In the genomic region with DNA sequence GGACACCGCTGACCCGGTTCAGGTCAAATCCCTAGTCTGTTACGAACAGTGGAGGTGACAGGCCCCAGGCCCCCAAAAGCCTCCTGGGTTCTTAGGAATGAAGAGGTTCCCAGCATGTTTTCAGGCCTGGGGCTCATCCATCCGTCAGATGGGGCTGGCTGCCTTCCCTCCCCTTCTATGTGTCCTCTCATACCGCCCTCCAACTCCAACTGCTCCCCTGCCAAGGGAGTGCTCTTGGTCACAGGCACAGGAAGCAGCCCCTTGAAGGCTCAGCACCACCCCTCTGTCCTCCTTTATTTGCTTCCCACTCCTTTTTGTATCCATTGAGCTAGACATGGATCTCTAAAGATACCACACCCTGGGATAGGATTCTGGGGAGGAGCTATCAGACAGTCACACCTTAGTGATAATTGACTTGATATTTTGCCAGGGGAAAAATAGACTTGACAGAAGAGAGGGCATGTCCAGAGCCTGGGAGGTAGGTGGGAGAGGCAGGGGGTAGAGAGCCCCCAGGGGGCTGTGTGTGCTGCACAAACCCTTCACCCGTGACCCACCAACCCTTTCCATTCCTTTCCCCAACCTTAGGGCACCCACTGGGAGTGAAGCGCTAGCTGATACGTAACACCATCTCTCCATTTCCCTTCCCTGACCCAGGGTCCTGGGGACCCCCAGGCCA, we compare ENCODE assay signal across 9 cellular contexts. TPM values are rescaled to one million over a fixed set of nuclear protein-coding genes. Genes with fewer than 3 reads are reported as not detected.
A peak's percentile ranks its signal among the peaks of the same experiment; 100 is the strongest.
DNase-seq lines count a peak whose midpoint lies in the region; ATAC-seq and TF ChIP-seq lines count a peak whose summit lies in the region.
"Had no signal": no experiment of that assay in that cellular context is flagged by ENCODE, and none has a peak within 500 bp of the region (broad histone marks: within the 10 kb centered on the region; RNA-seq: fewer than 3 reads in every experiment).

No MANE protein-coding gene starts in this region.

- intact Hi-C loops in Calu3 (cut with micrococcal nuclease; ENCODE audit: unreplicated experiment): no loop called here

- H3K36me3 Mint-ChIP-seq in Calu3 (ENCODE audit: insufficient read depth, unreplicated experiment) (peaks cover 5% of the 10 kb centered on the region), osteocyte (ENCODE audit: unreplicated experiment) (no peaks in the 10 kb centered on the region)

- H3K36me3 ChIP-seq in fibroblast of lung (ENCODE audit: control insufficient read depth, insufficient read depth, low read length): no peaks in the 10 kb centered on the region

- H3K4me1 Mint-ChIP-seq in Calu3 (ENCODE audit: low read depth, unreplicated experiment) (peaks cover 26% of the 10 kb centered on the region), osteocyte (ENCODE audit: unreplicated experiment) (peaks cover 21% of the 10 kb centered on the region)

- BruUV-seq in Calu3 (replicated peaks; lab: Mats Ljungman, UMichigan): no TSS peak

- DNase-seq in Calu3: no peak
- peak; percentile 38 for DNase-seq in NCI-H345 (lab: John Stamatoyannopoulos, UW)
- no peak for DNase-seq in fibroblast of lung (ENCODE audit: low read depth in 2 of 2)
- DNase-seq in osteocyte (ENCODE audit: extremely low spot score, unreplicated experiment): no peak
- DNase-seq in kidney tubule cell (ENCODE audit: low spot score): no peak

- no peak for ATAC-seq in HG03378 (IDR thresholded peaks at IDR 0.05; ENCODE audit: unreplicated experiment)
- ATAC-seq in HG03139 (IDR thresholded peaks at IDR 0.05; ENCODE audit: unreplicated experiment): no peak
- no peak for ATAC-seq in HG03469 (IDR thresholded peaks at IDR 0.05; ENCODE audit: unreplicated experiment)

- no peak overlapping the region for H3K4me3 ChIP-seq in fibroblast of lung (replicated peaks in 1 of 4; ENCODE audit: control extremely low read depth in 1 of 4, insufficient read depth in 1 of 4, low read depth in 3 of 4, low read length in 4 of 4)

- no peaks in the 10 kb centered on the region for H3K79me2 ChIP-seq in fibroblast of lung (ENCODE audit: control insufficient read depth, insufficient read depth, low read length)

- H3K4me3 Mint-ChIP-seq in Calu3 (ENCODE audit: low read depth, unreplicated experiment) (no peak overlapping the region), osteocyte (ENCODE audit: unreplicated experiment) (no peak overlapping the region)
- H3K4me3 Mint-ChIP-seq: activated naive CD8-positive, alpha-beta T cell treated with anti-CD3 and anti-CD28 coated beads, Interleukin-2, amount 50 U/mL, for 24 hours had no signal

- H3K9me3 Mint-ChIP-seq in Calu3 (ENCODE audit: low read depth, unreplicated experiment) (no peaks in the 10 kb centered on the region), osteocyte (ENCODE audit: unreplicated experiment) (no peaks in the 10 kb centered on the region)
- H3K9me3 Mint-ChIP-seq: activated naive CD8-positive, alpha-beta T cell treated with anti-CD3 and anti-CD28 coated beads, Interleukin-2, amount 50 U/mL, for 24 hours had no signal

- TF ChIP-seq CTCF in Calu3 (IDR thresholded peaks at IDR 0.05; ENCODE audit: unreplicated experiment) (no peak), fibroblast of lung (conservative IDR thresholded peaks at IDR 0.05 in 1 of 2, IDR thresholded peaks at IDR 0.05 in 1 of 2; ENCODE audit: low read depth in 1 of 2, low read length in 2 of 2) (no peak), osteocyte (IDR thresholded peaks at IDR 0.05) (no peak)

- peak overlapping the region; percentile 81 for H3K27ac ChIP-seq in fibroblast of lung (ENCODE audit: insufficient read depth, low read length)

- no peak overlapping the region for H2AFZ ChIP-seq in fibroblast of lung (ENCODE audit: low read length)

- no peak overlapping the region for H3K9ac ChIP-seq in fibroblast of lung (ENCODE audit: insufficient read depth, low read length)

- peaks cover 15% of the 10 kb centered on the region for H3K4me1 ChIP-seq in fibroblast of lung (ENCODE audit: control insufficient read depth, extremely low read depth, insufficient read depth, low read length)

- peak overlapping the region; percentile 11 for H3K4me2 ChIP-seq in fibroblast of lung (ENCODE audit: extremely low read depth, insufficient read depth, low read length)

- H3K27ac Mint-ChIP-seq in Calu3 (ENCODE audit: unreplicated experiment) (peak overlapping the region; percentile 31), osteocyte (ENCODE audit: unreplicated experiment) (peak overlapping the region; percentile 94)
- H3K27ac Mint-ChIP-seq: activated naive CD8-positive, alpha-beta T cell treated with anti-CD3 and anti-CD28 coated beads, Interleukin-2, amount 50 U/mL, for 24 hours had no signal

- H3K27me3 Mint-ChIP-seq in Calu3 (ENCODE audit: unreplicated experiment) (peaks cover 29% of the 10 kb centered on the region), osteocyte (ENCODE audit: unreplicated experiment) (no peaks in the 10 kb centered on the region)

- no peaks in the 10 kb centered on the region for H3K9me3 ChIP-seq in fibroblast of lung (ENCODE audit: control insufficient read depth, insufficient read depth, low read depth, low read length)

- H3K27me3 ChIP-seq in fibroblast of lung (ENCODE audit: control insufficient read depth, insufficient read depth, low read length): no peaks in the 10 kb centered on the region

- no peaks in the 10 kb centered on the region for H4K20me1 ChIP-seq in fibroblast of lung (ENCODE audit: control insufficient read depth, extremely low read depth, insufficient read depth, low read length)

- CTCF ChIA-PET in Calu3 (lab: Charles Lee): interaction anchor here (0.6 to 1.4 kb wide), 8 partner anchors 9 to 637 kb away, joined by 3 to 12 read pairs (median 6); a partner anchor contains a TSS

RNA-seq across cellular contexts. Expression of a gene that starts 10.7 kb away (rescaled TPM):
- total RNA-seq in Calu3 (2022): 0.05 TPM in 1 of 2 replicates, not detected in the other
- total RNA-seq in fibroblast of lung: 26.5 and 109 TPM in 2 replicates
- polyA plus RNA-seq in fibroblast of lung: 14.5 and 23.1 TPM in 2 replicates
- 47.8 and 91.2 TPM in 2 replicates for polyA plus RNA-seq in fibroblast of lung (2012)
- polyA minus RNA-seq in fibroblast of lung (ENCODE audit: low replicate concordance): 130 and 217 TPM in 2 replicates
- 43.3 and 48.1 TPM in 2 replicates for total RNA-seq in osteocyte

Comparison
In these comparisons a context has a peak if more than half of its experiments do, and no peak if none do; other contexts are left out.
1. RNA of a gene that starts 10.7 kb away (total RNA-seq): 26.5 to 109 TPM in fibroblast of lung and 43.3 to 48.1 TPM in osteocyte; 0.05 TPM in Calu3; every median in the first group is over 10 times any median in the second.